In the genomic region with DNA sequence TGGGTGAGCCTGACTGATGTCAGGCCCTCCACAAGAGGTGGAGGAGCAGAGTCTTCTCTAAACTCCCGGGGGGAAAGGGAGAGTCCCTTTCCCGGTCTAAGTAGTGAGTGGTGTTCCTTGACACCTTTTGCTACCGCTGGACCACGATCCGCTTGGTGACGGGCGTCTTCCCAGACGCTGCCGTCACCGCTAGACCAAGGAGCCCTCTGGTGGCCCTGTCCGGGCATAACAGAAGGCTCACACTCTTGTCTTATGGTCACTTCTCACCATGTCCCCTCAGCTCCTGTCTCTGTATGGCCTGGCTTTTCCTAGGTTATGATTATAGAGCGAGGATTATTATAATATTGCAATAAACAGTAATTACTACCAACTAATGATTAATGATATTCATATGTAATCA, we compare ENCODE assay signal across 1 cellular context.
TF ChIP-seq lines count a peak whose summit lies in the region.

No MANE protein-coding gene starts in this region.

TF ChIP-seq in HepG2, 621 proteins besides CTCF, POLR2A, EP300 and RAD21:
- TF ChIP-seq ERF (CRISPR knock-in tag; IDR thresholded peaks at IDR 0.05) (0 out of 2 replicates have a peak, but pooled peaks have one; percentile 44), HOXA3 (CRISPR knock-in tag; IDR thresholded peaks at IDR 0.05) (0 out of 2 replicates have a peak, but pooled peaks have one; percentile 46), ZNF687 (CRISPR knock-in tag; IDR thresholded peaks at IDR 0.05) (peak; percentile 43), ZGPAT (CRISPR knock-in tag; IDR thresholded peaks at IDR 0.05) (peak; percentile 50; the same call in 1 of the 2 replicates), THAP11 (CRISPR knock-in tag; IDR thresholded peaks at IDR 0.05) (0 out of 2 replicates have a peak, but pooled peaks have one; percentile 24), SALL2 (CRISPR knock-in tag; IDR thresholded peaks at IDR 0.05) (0 out of 2 replicates have a peak, but pooled peaks have one; percentile 24), GABPB1 (CRISPR knock-in tag; IDR thresholded peaks at IDR 0.05) (0 out of 2 replicates have a peak, but pooled peaks have one; percentile 2), SMC3 (IDR thresholded peaks at IDR 0.05; ENCODE audit: low read length) (peak; percentile 38; the same call in 1 of the 2 replicates), ZBTB4 (CRISPR knock-in tag; IDR thresholded peaks at IDR 0.05; ENCODE audit: borderline replicate concordance) (peak; percentile 89; the same call in 1 of the 2 replicates), ZBTB38 (CRISPR knock-in tag; IDR thresholded peaks at IDR 0.05) (peak; percentile 98), TEAD3 (CRISPR knock-in tag; optimal IDR thresholded peaks at IDR 0.05; ENCODE audit: borderline replicate concordance) (peak; percentile 37), STAG1 (CRISPR knock-in tag; IDR thresholded peaks at IDR 0.05) (peak; percentile 74), KDM2A (CRISPR knock-in tag; IDR thresholded peaks at IDR 0.05; ENCODE audit: borderline replicate concordance, low read depth) (peak; percentile 50; the same call in 1 of the 2 replicates), ZBTB33 (CRISPR knock-in tag; IDR thresholded peaks at IDR 0.05) (peak; percentile 100), RXRA (CRISPR knock-in tag; IDR thresholded peaks at IDR 0.05) (0 out of 2 replicates have a peak, but pooled peaks have one; percentile 19)
